8 cellular contexts compared by ENCODE assay signal in genomic region chr6:31739639-31740396, GRCh38. TPM values are rescaled to one million over a fixed set of nuclear protein-coding genes. Genes with fewer than 3 reads are reported as not detected.
DNase-seq lines count a peak whose midpoint lies in the region; ATAC-seq and TF ChIP-seq lines count a peak whose summit lies in the region.

Gene MSH5, plus strand, starts transcription at chr6:31740005. Its CDS starts 462 bp downstream, at chr6:31740467.

- CTCF ChIA-PET in AG04450 (lab: Charles Lee) (interaction anchor here (1.5 to 2.3 kb wide), 2 partner anchors 10 to 29 kb away, joined by 6 to 8 read pairs; no protein-coding TSS in a partner anchor), activated B cell treated with CpG ODN at 0.5 μM for 24 hours (lab: Charles Lee) (interaction anchor here (0.6 to 2.9 kb wide), 11 partner anchors 10 to 1673 kb away, joined by 3 to 14 read pairs (median 5); partner anchors contain the start of genes LSM2 and VARS1)

- WGBS in spleen, 5 donors, result 0 to 1% (median 1%) methylated on average over 38 to 58 of the region's 58 CpGs

- H3K9me3 Mint-ChIP-seq in activated B cell treated with CpG ODN at 0.5 μM for 24 hours, result no peaks in the 10 kb centered on the region

- H3K36me3 ChIP-seq in spleen, result peaks cover 0 to 15% (median 0%) of the 10 kb centered on the region in 6 donors

- H3K27me3 ChIP-seq in AG04450 (ENCODE audit: control insufficient read depth, insufficient read depth, low read length) (no peaks in the 10 kb centered on the region), spleen (replicated peaks in 1 of 7) (no peaks in the 10 kb centered on the region)

- H3K4me3 ChIP-seq in AG04450 (ENCODE audit: low read depth, low read length) (peak within 1 kb of the TSS; percentile 90), spleen (peak within 1 kb of the TSS; percentile 74 to 95 (median 86))

- intact Hi-C loops in activated B cell treated with CpG ODN at 0.5 μM for 24 hours (cut with micrococcal nuclease), result loop anchor here (1.0 to 10.0 kb wide), 6 partner anchors 13 to 245 kb away; partner anchors contain the start of genes BAG6, MICB, PRRC2A and VARS1
- intact Hi-C loops in spleen (cut with DNase I; ENCODE audit: low total_unique reads), result loop anchor here (10.0 kb wide), 2 partner anchors 55 to 85 kb away; partner anchors contain the start of genes HSPA1B and VARS1

- POLR2A ChIA-PET in AG04450 (lab: Yijun Ruan, JAX), result interaction anchor here (0.6 to 1.4 kb wide), 8 partner anchors 9 to 1232 kb away, joined by 3 to 10 read pairs (median 4); partner anchors contain the start of genes DDAH2, HSPA1L and LSM2
- POLR2A ChIA-PET in activated B cell treated with CpG ODN at 0.5 μM for 24 hours (lab: Charles Lee), result interaction anchor here (0.6 to 7.5 kb wide), 26 partner anchors 10 to 1022 kb away, joined by 3 to 131 read pairs (median 6); partner anchors contain the start of genes ABHD16A, BAG6, C6orf47 and CSNK2B

- H3K27ac ChIP-seq in AG04450 (ENCODE audit: low read depth, low read length) (no peak within 1 kb of the TSS), caudate nucleus (ENCODE audit: low read depth, low read length) (no peak within 1 kb of the TSS), spleen (peak within 1 kb of the TSS; percentile 70 to 99 (median 96))

- H3K36me3 Mint-ChIP-seq in activated B cell treated with CpG ODN at 0.5 μM for 24 hours (ENCODE audit: low read depth), result peaks cover 30% of the 10 kb centered on the region

- H3K27ac Mint-ChIP-seq in activated B cell treated with CpG ODN at 0.5 μM for 24 hours, result peak within 1 kb of the TSS; percentile 94

- H3K4me1 ChIP-seq in spleen, result peaks cover 26 to 54% (median 47%) of the 10 kb centered on the region in 6 donors

- peaks cover 51% of the 10 kb centered on the region for H3K4me1 Mint-ChIP-seq in activated B cell treated with CpG ODN at 0.5 μM for 24 hours

- H3K9me3 ChIP-seq in AG04450 (ENCODE audit: control insufficient read depth, insufficient read depth, low read length), result no peaks in the 10 kb centered on the region; the same call in 1 of the 2 replicates
- no peaks in the 10 kb centered on the region for H3K9me3 ChIP-seq in spleen

- ATAC-seq in GM18873 (IDR thresholded peaks at IDR 0.05; ENCODE audit: low FRiP score, unreplicated experiment) (peak; percentile 82), HG03135 (IDR thresholded peaks at IDR 0.05; ENCODE audit: unreplicated experiment) (peak; percentile 69), activated B cell treated with CpG ODN at 0.5 μM for 24 hours (ENCODE audit: low read depth) (peak; percentile 80)

- no peaks in the 10 kb centered on the region for H3K27me3 Mint-ChIP-seq in activated B cell treated with CpG ODN at 0.5 μM for 24 hours

- DNase-seq in AG04450 (ENCODE audit: low read depth, low spot score), result peak; percentile 98
- DNase-seq in NCI-H345 (lab: John Stamatoyannopoulos, UW), result peak; percentile 99
- peak; percentile 90 for DNase-seq in activated B cell treated with CpG ODN at 0.5 μM for 24 hours
- DNase-seq in caudate nucleus (lab: John Stamatoyannopoulos, UW), result peak; percentile 74 to 99 (median 96)
- peak; percentile 100 for DNase-seq in inferior parietal cortex (ENCODE audit: extremely low spot score)
- peak; percentile 98 for DNase-seq in spleen

- H3K4me3 Mint-ChIP-seq in activated B cell treated with CpG ODN at 0.5 μM for 24 hours, result peak within 1 kb of the TSS; percentile 93

- TF ChIP-seq POLR2A in spleen (IDR thresholded peaks at IDR 0.05), result no peak

- TF ChIP-seq CTCF in AG04450 (IDR thresholded peaks at IDR 0.05; ENCODE audit: low read depth, low read length) (no peak), activated B cell treated with CpG ODN at 0.5 μM for 24 hours (IDR thresholded peaks at IDR 0.05) (no peak), spleen (IDR thresholded peaks at IDR 0.05 in 8 of 11, conservative IDR thresholded peaks at IDR 0.05 in 3 of 11) (no peak)

RNA-seq across cellular contexts. Expression of gene MSH5, which starts in this region (rescaled TPM):
- 6.4 and 7.2 TPM in 2 replicates for polyA plus RNA-seq in AG04450 (2011; rRNA removed)
- 9.8 and 13.9 TPM in 2 replicates for polyA minus RNA-seq in AG04450 (2011; rRNA and poly(A)+ RNA removed)
- total RNA-seq in activated B cell treated with CpG ODN at 0.5 μM for 24 hours, result 35.4 and 47.3 TPM in 2 replicates
- total RNA-seq in spleen, result 10 to 100 TPM; 20.2 to 35.2 (median 27.6) TPM
- polyA plus RNA-seq in spleen, result 10 to 100 TPM; 11.2 to 26.7 (median 23.1) TPM

Comparison
In these comparisons a context has a peak if more than half of its experiments do, and no peak if none do; other contexts are left out.
1. H3K27ac ChIP-seq: peak in spleen (8 of 8); none in AG04450 (single experiment) and caudate nucleus (single experiment).
2. Peak in every context shown above with its lines, with median percentiles within 50 percentile points of each other: DNase-seq and ATAC-seq.